8 cellular contexts compared by ENCODE assay signal in the genomic region with DNA sequence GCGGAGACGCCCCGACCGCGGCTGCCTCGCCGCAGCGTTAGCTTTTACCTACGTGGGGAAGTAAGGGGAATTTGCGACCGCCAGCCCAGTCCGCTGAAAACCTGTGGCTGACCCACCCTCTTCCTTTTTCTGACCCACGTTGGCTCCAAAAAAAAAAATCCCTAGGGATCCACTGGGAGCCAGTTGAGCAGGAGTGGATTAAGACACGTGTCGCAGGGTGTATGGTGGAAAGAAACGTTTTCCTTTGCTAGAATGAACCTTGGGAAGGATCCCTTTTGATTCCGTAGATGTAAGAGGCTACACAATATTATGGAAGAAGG. TPM values are rescaled to one million over a fixed set of nuclear protein-coding genes. Genes with fewer than 3 reads are reported as not detected.
DNase-seq lines count a peak whose midpoint lies in the region; ATAC-seq and TF ChIP-seq lines count a peak whose summit lies in the region.

No MANE protein-coding gene starts in this region.

- peaks cover 23% of the 10 kb centered on the region for H3K4me1 ChIP-seq in Loucy (ENCODE audit: insufficient read depth, low read length, poor library complexity, severe bottlenecking)

- H3K9me3 Mint-ChIP-seq in brain: no peaks in the 10 kb centered on the region
- H3K9me3 Mint-ChIP-seq in type B pancreatic cell: no peaks in the 10 kb centered on the region

- H3K4me3 ChIP-seq in Loucy (ENCODE audit: low read length, poor library complexity, severe bottlenecking): peak overlapping the region; percentile 89
- peak overlapping the region; percentile 90 for H3K4me3 ChIP-seq in lower leg skin (ENCODE audit: low read depth, poor library complexity, severe bottlenecking)

- H3K9me2 ChIP-seq in Loucy (replicated peaks; ENCODE audit: low read depth, low read length): no peaks in the 10 kb centered on the region

- H3K36me3 ChIP-seq in Loucy (ENCODE audit: insufficient read depth, low read length): no peaks in the 10 kb centered on the region

- H3K4me3 Mint-ChIP-seq in brain (peak overlapping the region; percentile 99 to 100 (median 99)), type B pancreatic cell (peak overlapping the region; percentile 100)

- H3K27me3 Mint-ChIP-seq in brain (peaks cover 10% of the 10 kb centered on the region), type B pancreatic cell (no peaks in the 10 kb centered on the region)

- no peak for ATAC-seq in HG02938 (IDR thresholded peaks at IDR 0.05; ENCODE audit: unreplicated experiment)

- TF ChIP-seq CTCF in Loucy (conservative IDR thresholded peaks at IDR 0.05; ENCODE audit: low read length) (no peak), brain (conservative IDR thresholded peaks at IDR 0.05) (no peak), lower leg skin (IDR thresholded peaks at IDR 0.05) (no peak), type B pancreatic cell (conservative IDR thresholded peaks at IDR 0.05) (no peak)

- peak overlapping the region; percentile 92 for H3K9ac ChIP-seq in Loucy (ENCODE audit: low read depth, low read length, poor library complexity, severe bottlenecking)

- WGBS in lower leg skin, 2 donors: 1 to 2% methylated on average over 7 to 13 of the region's 17 CpGs

- H3K9me3 ChIP-seq in Loucy (ENCODE audit: insufficient read depth, low read depth, low read length): no peaks in the 10 kb centered on the region

- H3K4me1 Mint-ChIP-seq in brain (peaks cover 55% of the 10 kb centered on the region), type B pancreatic cell (ENCODE audit: unreplicated experiment) (peaks cover 36% of the 10 kb centered on the region)

- H3K4me2 ChIP-seq in Loucy (ENCODE audit: low read depth, low read length, poor library complexity, severe bottlenecking): peak overlapping the region; percentile 86

- peaks cover 7% of the 10 kb centered on the region for H4K20me1 ChIP-seq in Loucy (ENCODE audit: insufficient read depth, low read length, poor library complexity, severe bottlenecking)

- H3K27ac Mint-ChIP-seq in brain: peak overlapping the region; percentile 77 to 99 (median 99)
- peak overlapping the region; percentile 99 for H3K27ac Mint-ChIP-seq in type B pancreatic cell

- H3K36me3 Mint-ChIP-seq in brain: peaks cover 13% of the 10 kb centered on the region
- peaks cover 11% of the 10 kb centered on the region for H3K36me3 Mint-ChIP-seq in type B pancreatic cell

- H2AFZ ChIP-seq in Loucy (ENCODE audit: low read length): peak overlapping the region; percentile 94

- no peaks in the 10 kb centered on the region for H3K27me3 ChIP-seq in Loucy (ENCODE audit: insufficient read depth, low read length, poor library complexity, severe bottlenecking)

- TF ChIP-seq POLR2A in lower leg skin (IDR thresholded peaks at IDR 0.05): no peak

- DNase-seq in NCI-H1417 (lab: John Stamatoyannopoulos, UW): peak in 2 of 3 experiments; percentile 57 to 88
- no peak for DNase-seq in NCI-H1417 treated with DMSO at 0.1 percent for 48 hours (lab: John Stamatoyannopoulos, UW)
- no peak for DNase-seq in lower leg skin (ENCODE audit: low spot score in 2 of 2)
- DNase-seq in type B pancreatic cell (ENCODE audit: extremely low spot score, unreplicated experiment): no peak
- no peak for DNase-seq in activated CD8-positive, alpha-beta memory T cell treated with anti-CD3 and anti-CD28 coated beads, Interleukin-2, amount 50 U/mL, for 4 hours

- intact Hi-C loops in lower leg skin (cut with DNase I; ENCODE audit: low total_unique reads): no loop called here

- H3F3A ChIP-seq in Loucy (ENCODE audit: low read depth): no peaks in the 10 kb centered on the region

- H3K79me2 ChIP-seq in Loucy (ENCODE audit: insufficient read depth, low read length): peaks cover 44% of the 10 kb centered on the region

RNA-seq across cellular contexts. Expression of gene PCYT1A, which starts 0.6 kb away (rescaled TPM):
- polyA plus RNA-seq in brain (ENCODE audit: insufficient read depth, low read depth, low replicate concordance): 14.2 TPM
- total RNA-seq in lower leg skin (100 to 1,000 TPM in 3 of 4 donors, 10 to 100 TPM in 1; 96.2 to 144 (median 110) TPM), type B pancreatic cell (ENCODE audit: low replicate concordance) (39.0 and 50.8 TPM in 2 replicates)

RNA-seq across cellular contexts. Expression of gene DYNLT2B, which starts 29.9 kb away (rescaled TPM):
- polyA plus RNA-seq in brain (ENCODE audit: insufficient read depth, low read depth, low replicate concordance): 49.2 TPM
- total RNA-seq in lower leg skin (1 to 10 TPM; 7.6 to 9.1 (median 8.4) TPM), type B pancreatic cell (ENCODE audit: low replicate concordance) (13.6 and 26.3 TPM in 2 replicates)

RNA-seq across cellular contexts. Expression of gene TM4SF19, which starts 50.1 kb away (rescaled TPM):
- not detected for polyA plus RNA-seq in brain (ENCODE audit: insufficient read depth, low read depth, low replicate concordance)
- total RNA-seq in lower leg skin: 1 to 10 TPM in 2 of 4 donors, not detected in 2; 1.1 to 6.1 TPM
- total RNA-seq in type B pancreatic cell (ENCODE audit: low replicate concordance): 1.1 TPM in 1 of 2 replicates, not detected in the other

Comparison
In these comparisons a context has a peak if more than half of its experiments do, and no peak if none do; other contexts are left out.
1. DNase-seq: peak in NCI-H1417 (2 of 3); none in NCI-H1417 treated with DMSO at 0.1 percent for 48 hours (single experiment), lower leg skin (0 of 2), type B pancreatic cell (single experiment) and activated CD8-positive, alpha-beta memory T cell treated with anti-CD3 and anti-CD28 coated beads, Interleukin-2, amount 50 U/mL, for 4 hours (single experiment).